ENCODE assay signal across 25 cellular contexts in the genomic region with DNA sequence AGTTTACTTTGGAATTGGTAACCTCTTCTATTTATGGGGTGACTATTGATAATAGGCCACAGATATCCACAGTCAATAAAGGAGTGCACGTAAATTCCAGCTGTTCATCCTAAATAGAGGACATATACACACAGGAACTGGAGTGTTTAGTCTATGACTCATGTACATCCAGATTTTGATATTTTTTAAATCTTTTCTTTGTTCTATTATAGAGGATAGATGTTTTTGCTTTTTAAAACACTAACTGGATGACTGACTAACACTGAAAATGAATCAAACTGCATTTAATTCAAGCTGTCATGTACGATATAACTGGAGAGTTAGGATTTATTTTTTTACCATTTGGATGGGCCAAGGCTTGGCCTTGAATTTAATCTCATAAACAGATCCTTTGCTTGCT.
"Had no signal": no experiment of that assay in that cellular context is flagged by ENCODE, and none has a peak within 500 bp of the region (broad histone marks: within the 10 kb centered on the region; RNA-seq: fewer than 3 reads in every experiment).

No MANE protein-coding gene starts in this region.

- H3K4me3 ChIP-seq: breast epithelium, coronary artery, heart left ventricle, testis, transverse colon had no signal

- H3K4me1 ChIP-seq: breast epithelium, foreskin keratinocyte, transverse colon had no signal

- ATAC-seq: activated CD4-positive, CD25-positive, alpha-beta regulatory T cell treated with anti-CD3 and anti-CD28 coated beads, Interleukin-2, amount 50 U/mL, for 24 hours; esophagus mucosa; foreskin keratinocyte; heart left ventricle; naive thymus-derived CD4-positive, alpha-beta T cell; right cardiac atrium; stimulated activated naive CD8-positive, alpha-beta T cell treated with anti-CD3 and anti-CD28 coated beads, Interleukin-15, Interleukin-2, amounts not matched to agents 100 U/mL and 50 U/mL, for 24 hours had no signal

- H3K27me3 ChIP-seq: breast epithelium, foreskin keratinocyte, heart left ventricle, testis, transverse colon had no signal

- DNase-seq: activated CD4-positive, alpha-beta T cell treated with anti-CD3 and anti-CD28 coated beads for 48 hours; activated CD4-positive, alpha-beta T cell treated with anti-CD3 and anti-CD28 coated beads, Interleukin-2, amount 50 U/mL, for 48 hours; activated CD8-positive, alpha-beta memory T cell treated with anti-CD3 and anti-CD28 coated beads for 24 hours; activated effector memory CD4-positive, alpha-beta T cell treated with anti-CD3 and anti-CD28 coated beads, Interleukin-2, amount 50 U/mL, for 16 hours; activated naive CD4-positive, alpha-beta T cell treated with anti-CD3 and anti-CD28 coated beads, Interleukin-2, amount 10 ng/mL, durations not matched to agents 7 days and 5 days; activated naive CD8-positive, alpha-beta T cell treated with anti-CD3 and anti-CD28 coated beads, Interleukin-2, amount 10 ng/mL, durations not matched to agents 7 days and 5 days; activated T-cell treated with anti-CD3 and anti-CD28 coated beads, Interleukin-2, amount 50 U/mL, for 1 hour; amniotic stem cell; foreskin keratinocyte; heart left ventricle; midbrain; naive thymus-derived CD4-positive, alpha-beta T cell; nucleus accumbens; posterior cingulate gyrus; right cardiac atrium; stimulated activated CD4-positive, alpha-beta T cell treated with anti-CD3 and anti-CD28 coated beads, Interleukin-12 subunit alpha, Interleukin-12 subunit beta, amount 100 ng/mL, for 4 hours; stimulated activated CD4-positive, alpha-beta T cell treated with anti-CD3 and anti-CD28 coated beads, Interleukin-4, amount 100 ng/mL, for 1 hour; stimulated activated naive CD8-positive, alpha-beta T cell treated with anti-CD3 and anti-CD28 coated beads, Interleukin-15, Interleukin-2, amounts not matched to agents 100 U/mL and 50 U/mL, for 24 hours; testis; transverse colon had no signal

- H3K27ac ChIP-seq: breast epithelium, coronary artery, foreskin keratinocyte, heart left ventricle, testis, transverse colon, VCaP had no signal

- H3K36me3 ChIP-seq: breast epithelium, transverse colon had no signal

- H3K9me3 ChIP-seq: breast epithelium, heart left ventricle, testis, transverse colon had no signal
